8 cellular contexts compared by ENCODE assay signal in the genomic region with DNA sequence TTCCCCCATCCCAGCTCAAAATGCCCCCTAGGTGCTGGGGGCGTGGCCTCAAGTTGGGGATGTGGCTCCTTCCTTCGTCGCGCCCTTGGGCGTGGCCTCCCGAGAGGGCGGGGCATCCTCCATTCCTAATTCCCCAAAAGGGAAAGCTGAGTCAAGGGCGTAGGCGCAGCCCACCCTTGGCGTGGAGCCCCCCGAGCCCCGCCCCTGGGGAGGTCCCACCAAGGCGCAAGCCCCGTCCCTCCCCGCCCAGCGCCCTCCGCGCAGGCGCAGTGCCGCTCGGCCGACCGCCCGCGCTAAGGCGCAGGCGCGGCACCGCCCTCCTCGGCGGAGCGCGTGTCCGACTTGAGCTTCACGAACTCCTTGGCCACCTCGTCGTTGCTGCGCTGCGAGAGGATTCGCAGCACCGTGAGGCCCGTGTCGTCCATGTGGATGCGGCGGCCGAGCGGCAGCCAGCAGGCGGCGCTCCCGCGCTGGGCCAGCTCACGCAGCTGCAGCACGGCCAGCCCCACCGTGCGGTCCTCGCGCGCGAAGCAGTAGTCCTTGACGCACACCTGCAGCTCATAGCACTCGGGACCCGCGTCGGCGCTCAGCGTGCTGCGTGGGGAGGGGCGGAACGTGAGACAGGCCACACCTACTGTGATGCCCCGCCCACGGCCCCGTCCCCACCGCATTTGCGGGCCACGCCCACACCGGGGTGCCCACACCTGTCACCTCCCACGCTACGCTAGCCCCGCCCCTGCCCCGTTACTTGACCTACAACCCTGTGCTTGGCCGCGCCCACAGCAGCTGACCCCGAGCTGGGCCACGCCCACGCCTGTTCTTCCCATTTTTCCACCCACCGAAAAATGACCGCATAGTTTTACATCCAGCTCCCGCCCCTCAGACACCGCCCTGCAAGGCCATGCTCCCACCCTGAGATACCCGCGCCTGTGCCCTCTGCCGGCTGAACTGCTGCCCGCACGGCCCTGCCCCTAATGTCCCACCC. TPM values are rescaled to one million over a fixed set of nuclear protein-coding genes. Genes with fewer than 3 reads are reported as not detected.
DNase-seq lines count a peak whose midpoint lies in the region; ATAC-seq and TF ChIP-seq lines count a peak whose summit lies in the region.

No MANE protein-coding gene starts in this region.

- peak; percentile 94 for DNase-seq in NCI-H146 treated with DMSO at 0.1 percent for 48 hours (lab: John Stamatoyannopoulos, UW; ENCODE audit: unreplicated experiment)
- DNase-seq in activated CD4-positive, alpha-beta T cell treated with anti-CD3 and anti-CD28 coated beads for 48 hours = peak; percentile 92
- DNase-seq in dermis blood vessel endothelial cell = peak; percentile 75
- DNase-seq in lower leg skin (ENCODE audit: low spot score in 2 of 2) = peak; percentile 56 to 93
- DNase-seq in stimulated activated CD4-positive, alpha-beta T cell treated with anti-CD3 and anti-CD28 coated beads, TNF-alpha, amount 100 ng/mL, for 1 hour (ENCODE audit: low read depth in 3 of 3, low spot score in 1 of 3) = peak; percentile 53 to 73 (median 56)
- no peak for DNase-seq in NCI-H1694 treated with DMSO at 0.1 percent for 48 hours (lab: John Stamatoyannopoulos, UW)

- WGBS in lower leg skin, 2 donors = 5 to 6% methylated on average over 29 to 71 of the region's 94 CpGs

- TF ChIP-seq POLR2A in lower leg skin (IDR thresholded peaks at IDR 0.05) = no peak

- peak; percentile 75 for ATAC-seq in HG02798 (IDR thresholded peaks at IDR 0.05; ENCODE audit: poor library complexity, unreplicated experiment)

- peak overlapping the region; percentile 4 for H3K4me3 ChIP-seq in lower leg skin (ENCODE audit: low read depth, poor library complexity, severe bottlenecking)

- TF ChIP-seq CTCF in GM12874 (IDR thresholded peaks at IDR 0.05; ENCODE audit: insufficient read depth, low read depth, low read length) (peak; percentile 83), lower leg skin (IDR thresholded peaks at IDR 0.05) (no peak)

- intact Hi-C loops in lower leg skin (cut with DNase I; ENCODE audit: low total_unique reads) = no loop called here

RNA-seq across cellular contexts. Expression of gene COLGALT1, which starts 50.6 kb away (rescaled TPM):
- total RNA-seq in dermis blood vessel endothelial cell = 105 and 106 TPM in 2 replicates
- total RNA-seq in lower leg skin = 10 to 100 TPM; 46.8 to 59.3 (median 53.3) TPM
